ENCODE assay signal across 16 cellular contexts in the genomic region with DNA sequence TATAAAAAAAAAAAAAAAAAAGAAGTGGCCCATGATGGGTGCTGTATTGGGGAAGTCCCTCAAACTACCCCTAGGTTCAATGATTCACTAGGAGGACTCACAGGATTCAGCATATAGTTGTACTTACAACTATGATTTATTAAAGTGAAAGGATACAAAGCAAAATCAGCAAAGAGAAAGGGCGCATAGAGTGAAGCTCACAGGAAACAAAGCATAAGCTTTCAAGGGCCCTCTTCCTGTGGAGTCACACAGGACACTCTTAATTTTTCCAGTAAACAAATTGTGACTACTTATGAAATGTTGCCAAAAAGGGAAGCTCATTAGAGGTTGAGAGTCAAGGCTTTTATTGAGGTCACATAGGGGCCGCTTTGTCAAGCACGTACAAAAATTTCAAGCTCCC.
DNase-seq lines count a peak whose midpoint lies in the region; ATAC-seq, FAIRE-seq and TF ChIP-seq lines count a peak whose summit lies in the region.
"Had no signal": no experiment of that assay in that cellular context is flagged by ENCODE, and none has a peak within 500 bp of the region (broad histone marks: within the 10 kb centered on the region; RNA-seq: fewer than 3 reads in every experiment).

No MANE protein-coding gene starts in this region.

- no peaks in the 10 kb centered on the region for H3K36me3 ChIP-seq in left lung
- H3K36me3 ChIP-seq in ovary, result no peaks in the 10 kb centered on the region

- DNase-seq in NCI-H2029 treated with DMSO at 0.1 percent for 48 hours (lab: John Stamatoyannopoulos, UW) (peak; percentile 78), left lung (no peak), RCC 7860 (ENCODE audit: low spot score) (no peak), ovary (no peak), T-helper 1 cell (no peak)
- DNase-seq in activated CD4-positive, CD25-positive, alpha-beta regulatory T cell treated with anti-CD3 and anti-CD28 coated beads, Interleukin-2, amount 50 U/mL, for 72 hours, result no peak
- DNase-seq: activated CD4-positive, alpha-beta T cell treated with anti-CD3 and anti-CD28 coated beads for 1 hour; activated naive CD4-positive, alpha-beta T cell treated with anti-CD3 and anti-CD28 coated beads, Interleukin-2, amount 10 ng/mL, durations not matched to agents 7 days and 5 days; Caco-2; cerebellar nuclear complex; left ventricle myocardium superior; NCI-H1694 had no signal

- H3K4me1 ChIP-seq in left lung (no peaks in the 10 kb centered on the region), ovary (ENCODE audit: insufficient read depth) (no peaks in the 10 kb centered on the region)
- H3K4me1 ChIP-seq: Caco-2, parathyroid adenoma had no signal

- H3K4me3 ChIP-seq in left lung (no peak overlapping the region), ovary (no peak overlapping the region)

- ATAC-seq in GM18870 (IDR thresholded peaks at IDR 0.05; ENCODE audit: unreplicated experiment) (peak; percentile 81), HG02763 (IDR thresholded peaks at IDR 0.05; ENCODE audit: unreplicated experiment) (peak; percentile 75), left lung (peak; percentile 31)
- ATAC-seq: left ventricle myocardium superior had no signal

- 32 to 44% (median 40%) methylated on average over 3 of the region's 3 CpGs for WGBS in ovary, 3 donors

- TF ChIP-seq EP300 in ovary (IDR thresholded peaks at IDR 0.05), result no peak

- H3K9me3 ChIP-seq in left lung, result no peaks in the 10 kb centered on the region
- H3K9me3 ChIP-seq in ovary, result no peaks in the 10 kb centered on the region
- H3K9me3 ChIP-seq: Caco-2 had no signal

- intact Hi-C loops in left lung (cut with DNase I), result no loop called here
- intact Hi-C loops in ovary (cut with DNase I), result no loop called here

- H3K27me3 ChIP-seq in left lung, result no peaks in the 10 kb centered on the region
- H3K27me3 ChIP-seq in ovary, result no peaks in the 10 kb centered on the region

- no peak for FAIRE-seq in RCC 7860 (lab: Jason Lieb, UNC)
- FAIRE-seq: H54 had no signal

- no peak overlapping the region for H3K27ac ChIP-seq in left lung
- H3K27ac ChIP-seq in ovary, result no peak overlapping the region
- H3K27ac ChIP-seq: parathyroid adenoma had no signal

- TF ChIP-seq CTCF in left lung (IDR thresholded peaks at IDR 0.05), result no peak
- no peak for TF ChIP-seq CTCF in ovary (IDR thresholded peaks at IDR 0.05)

- TF ChIP-seq POLR2A in ovary (IDR thresholded peaks at IDR 0.05), result no peak

Comparison
In these comparisons a context has a peak if more than half of its experiments do, and no peak if none do; other contexts are left out.
1. ATAC-seq: peak in every context shown above with its lines; median percentile 81 in GM18870; 75 in HG02763; 31 in left lung.